21 cellular contexts compared by ENCODE assay signal in the genomic region with DNA sequence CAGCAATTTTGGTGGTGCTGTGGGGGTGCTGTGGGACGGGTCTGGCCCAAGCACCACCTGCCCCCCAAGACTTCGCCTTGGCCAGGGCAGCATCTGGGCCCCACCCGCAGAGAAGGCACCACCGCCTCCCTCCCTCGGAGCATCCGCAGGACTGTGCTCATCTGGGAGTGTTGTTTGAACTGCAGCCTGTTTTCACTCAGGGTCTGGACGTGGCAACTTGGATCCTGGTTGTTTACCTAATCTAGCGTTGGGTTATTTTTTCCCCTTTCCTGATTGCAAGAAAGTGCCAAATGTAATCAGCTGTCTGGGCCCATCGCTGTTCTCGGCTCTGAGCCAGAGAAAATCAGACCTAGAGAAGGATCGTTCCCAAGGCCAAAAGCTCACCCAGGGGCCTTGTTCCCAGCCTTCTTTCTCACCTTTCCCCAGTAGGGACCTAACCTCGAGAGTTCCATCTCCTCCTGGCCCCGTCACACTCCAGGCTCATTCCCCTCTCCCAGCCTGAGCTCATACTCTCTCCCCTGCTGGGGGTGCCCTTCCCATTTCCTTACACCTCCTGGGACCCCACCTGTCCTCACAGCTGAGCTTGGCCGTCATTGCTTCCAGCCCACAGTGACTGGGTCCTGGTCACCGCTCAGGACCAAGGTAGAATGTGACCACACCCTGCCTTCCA.
DNase-seq lines count a peak whose midpoint lies in the region; ATAC-seq and TF ChIP-seq lines count a peak whose summit lies in the region.
"Had no signal": no experiment of that assay in that cellular context is flagged by ENCODE, and none has a peak within 500 bp of the region (broad histone marks: within the 10 kb centered on the region; RNA-seq: fewer than 3 reads in every experiment).

No MANE protein-coding gene starts in this region.

- WGBS in esophagus, 2 donors, result 64 to 69% methylated on average over 15 of the region's 15 CpGs
- 76% methylated on average over 15 of the region's 15 CpGs for WGBS in hepatocyte (ENCODE audit: low lambda C conversion rate, missing lambda C conversion rate)
- 81 to 86% methylated on average over 15 of the region's 15 CpGs for WGBS in sigmoid colon, 2 donors
- 77 to 82% methylated on average over 10 to 14 of the region's 15 CpGs for WGBS in thyroid gland, 2 donors

- H3K27ac ChIP-seq in esophagus (ENCODE audit: low read depth in 2 of 2, low read length in 1 of 2) (peak overlapping the region; percentile 37 to 64), hepatocyte (peak overlapping the region; percentile 40), sigmoid colon (peak overlapping the region; percentile 58 to 74 (median 72)), SJCRH30 (no peak overlapping the region), thyroid gland (no peak overlapping the region)
- H3K27ac ChIP-seq: left lung, PC-9, SK-N-MC had no signal

- no peaks in the 10 kb centered on the region for H3K9me2 ChIP-seq in hepatocyte (replicated peaks; ENCODE audit: insufficient read depth)

- no peaks in the 10 kb centered on the region for H4K20me1 ChIP-seq in hepatocyte (ENCODE audit: insufficient read depth, poor library complexity, severe bottlenecking)

- H3K27me3 ChIP-seq in esophagus (ENCODE audit: control insufficient read depth in 1 of 2, insufficient read depth in 2 of 2, low read length in 2 of 2), result no peaks in the 10 kb centered on the region
- no peaks in the 10 kb centered on the region for H3K27me3 ChIP-seq in hepatocyte
- H3K27me3 ChIP-seq in sigmoid colon, result no peaks in the 10 kb centered on the region
- H3K27me3 ChIP-seq in SJCRH30, result no peaks in the 10 kb centered on the region
- H3K27me3 ChIP-seq in thyroid gland, result no peaks in the 10 kb centered on the region
- H3K27me3 ChIP-seq: breast epithelium, left lung had no signal

- H3K4me3 ChIP-seq in esophagus (ENCODE audit: low read depth in 1 of 2, low read length in 2 of 2), result no peak overlapping the region
- H3K4me3 ChIP-seq in hepatocyte, result no peak overlapping the region
- no peak overlapping the region for H3K4me3 ChIP-seq in sigmoid colon
- no peak overlapping the region for H3K4me3 ChIP-seq in SJCRH30
- no peak overlapping the region for H3K4me3 ChIP-seq in thyroid gland (replicated peaks in 1 of 3)
- H3K4me3 ChIP-seq: breast epithelium, GM12878, left lung, PC-9, SK-N-MC had no signal

- TF ChIP-seq CTCF in hepatocyte (IDR thresholded peaks at IDR 0.05; ENCODE audit: poor library complexity) (no peak), sigmoid colon (IDR thresholded peaks at IDR 0.05) (no peak), GM13976 (IDR thresholded peaks at IDR 0.05; ENCODE audit: borderline replicate concordance, control extremely low read depth, extremely low read depth, insufficient read depth, missing control alignments) (no peak), thyroid gland (IDR thresholded peaks at IDR 0.05) (no peak)

- in situ Hi-C loops in GM13976 (cut with MboI; ENCODE audit: low sequenced_read_pairs, unreplicated experiment), result no loop called here

- H3K36me3 ChIP-seq in esophagus (ENCODE audit: control insufficient read depth in 2 of 2, insufficient read depth in 2 of 2, low read length in 1 of 2) (no peaks in the 10 kb centered on the region), hepatocyte (replicated peaks; ENCODE audit: insufficient read depth, low read depth) (no peaks in the 10 kb centered on the region), sigmoid colon (no peaks in the 10 kb centered on the region), SJCRH30 (no peaks in the 10 kb centered on the region), thyroid gland (no peaks in the 10 kb centered on the region)
- H3K36me3 ChIP-seq: breast epithelium, left lung had no signal

- intact Hi-C loops in sigmoid colon (cut with DNase I) (loop anchor here (5.0 kb wide), 1 partner anchor 49 kb away; no protein-coding TSS in a partner anchor), thyroid gland (cut with DNase I) (no loop called here)

- H3K79me2 ChIP-seq in hepatocyte, result no peaks in the 10 kb centered on the region

- no peak overlapping the region for H3K4me2 ChIP-seq in hepatocyte
- H3K4me2 ChIP-seq: PC-9 had no signal

- no peak overlapping the region for H2AFZ ChIP-seq in hepatocyte
- H2AFZ ChIP-seq: PC-9 had no signal

- TF ChIP-seq POLR2A in sigmoid colon (IDR thresholded peaks at IDR 0.05) (no peak), thyroid gland (IDR thresholded peaks at IDR 0.05) (no peak)

- no peak for ATAC-seq in GM19324 (IDR thresholded peaks at IDR 0.05; ENCODE audit: low FRiP score, unreplicated experiment)
- ATAC-seq: GM12878, HCT116, left lung had no signal

- DNase-seq in NCI-H446 treated with DMSO at 0.1 percent for 48 hours (lab: John Stamatoyannopoulos, UW), result peak; percentile 47
- no peak for DNase-seq in hepatocyte (ENCODE audit: low spot score)
- DNase-seq in sigmoid colon, result no peak
- DNase-seq in SJCRH30, result no peak
- no peak for DNase-seq in GM13976 (ENCODE audit: low spot score)
- DNase-seq in thyroid gland, result no peak
- DNase-seq: activated B cell treated with CpG ODN at 0.5 μM for 24 hours; activated naive CD8-positive, alpha-beta T cell treated with anti-CD3 and anti-CD28 coated beads, Interleukin-2, amount 10 ng/mL, durations not matched to agents 7 days and 5 days; CD4-positive, CD25-positive, alpha-beta regulatory T cell; DMS53; left lung; NCI-H146; NCI-H774; nucleus accumbens; PC-9 had no signal

- no peak for TF ChIP-seq EP300 in sigmoid colon (IDR thresholded peaks at IDR 0.05)

- no peaks in the 10 kb centered on the region for H3K9me3 ChIP-seq in esophagus (ENCODE audit: control insufficient read depth in 2 of 2, insufficient read depth in 1 of 2, low read depth in 1 of 2, low read length in 1 of 2)
- H3K9me3 ChIP-seq in hepatocyte (ENCODE audit: low read depth), result no peaks in the 10 kb centered on the region
- H3K9me3 ChIP-seq in sigmoid colon, result no peaks in the 10 kb centered on the region
- no peaks in the 10 kb centered on the region for H3K9me3 ChIP-seq in SJCRH30 (replicated peaks)
- H3K9me3 ChIP-seq in thyroid gland, result no peaks in the 10 kb centered on the region
- H3K9me3 ChIP-seq: breast epithelium, left lung had no signal

- H3K4me1 ChIP-seq in esophagus (ENCODE audit: control insufficient read depth in 2 of 2, insufficient read depth in 2 of 2, low read length in 1 of 2) (peaks cover 0 to 4% of the 10 kb centered on the region in 2 donors), hepatocyte (ENCODE audit: insufficient read depth) (peaks cover 11% of the 10 kb centered on the region), sigmoid colon (peaks cover 0 to 57% (median 51%) of the 10 kb centered on the region in 4 donors), SJCRH30 (no peaks in the 10 kb centered on the region), thyroid gland (no peaks in the 10 kb centered on the region)
- H3K4me1 ChIP-seq: breast epithelium, left lung had no signal

Comparison
In these comparisons a context has a peak if more than half of its experiments do, and no peak if none do; other contexts are left out.
1. H3K27ac ChIP-seq: peak in esophagus (2 of 2), hepatocyte (single experiment) and sigmoid colon (4 of 4); none in SJCRH30 (single experiment) and thyroid gland (0 of 3).